In genomic region chr1:89708727-89709375, GRCh38 we compare ENCODE assay signal across 1 cellular context.
TF ChIP-seq lines count a peak whose summit lies in the region.

No MANE protein-coding gene starts in this region.

TF ChIP-seq in SK-N-SH, 30 proteins besides CTCF, POLR2A, EP300 and RAD21:
- no peak for TF ChIP-seq ELF1 (IDR thresholded peaks at IDR 0.05)
